12 cellular contexts compared by ENCODE assay signal in genomic region chr10:131905279-131905595, GRCh38. TPM values are rescaled to one million over a fixed set of nuclear protein-coding genes. Genes with fewer than 3 reads are reported as not detected.
DNase-seq lines count a peak whose midpoint lies in the region; ATAC-seq and TF ChIP-seq lines count a peak whose summit lies in the region.
"Had no signal": no experiment of that assay in that cellular context is flagged by ENCODE, and none has a peak within 500 bp of the region (broad histone marks: within the 10 kb centered on the region; RNA-seq: fewer than 3 reads in every experiment).

No MANE protein-coding gene starts in this region.

- intact Hi-C loops in vagina (cut with DNase I), result loop anchor here (10.0 kb wide), 2 partner anchors 60 to 430 kb away; partner anchors contain the start of gene LRRC27

- H3K4me1 ChIP-seq in vagina, result peaks cover 85% of the 10 kb centered on the region

- ATAC-seq in stimulated activated naive CD8-positive, alpha-beta T cell treated with anti-CD3 and anti-CD28 coated beads, Interleukin-15, Interleukin-2, amounts not matched to agents 100 U/mL and 50 U/mL, for 24 hours, result no peak
- no peak for ATAC-seq in HG02981 (IDR thresholded peaks at IDR 0.05; ENCODE audit: unreplicated experiment)
- no peak for ATAC-seq in HG02885 (IDR thresholded peaks at IDR 0.05; ENCODE audit: poor library complexity, unreplicated experiment)

- no peaks in the 10 kb centered on the region for H3K9me3 Mint-ChIP-seq in stimulated activated naive CD8-positive, alpha-beta T cell treated with anti-CD3 and anti-CD28 coated beads, Interleukin-15, Interleukin-2, amounts not matched to agents 100 ng/mL and 50 ng/mL, for 24 hours

- H3K36me3 Mint-ChIP-seq in stimulated activated naive CD8-positive, alpha-beta T cell treated with anti-CD3 and anti-CD28 coated beads, Interleukin-15, Interleukin-2, amounts not matched to agents 100 ng/mL and 50 ng/mL, for 24 hours (ENCODE audit: low read depth), result peaks cover 35% of the 10 kb centered on the region

- peaks cover 81% of the 10 kb centered on the region for H3K4me1 Mint-ChIP-seq in stimulated activated naive CD8-positive, alpha-beta T cell treated with anti-CD3 and anti-CD28 coated beads, Interleukin-15, Interleukin-2, amounts not matched to agents 100 ng/mL and 50 ng/mL, for 24 hours (ENCODE audit: low read depth)

- no peaks in the 10 kb centered on the region for H3K27me3 ChIP-seq in vagina

- TF ChIP-seq POLR2A in vagina (IDR thresholded peaks at IDR 0.05), result no peak

- H3K4me3 ChIP-seq in epithelial cell of proximal tubule (ENCODE audit: low read depth, low read length) (peak overlapping the region; percentile 4), vagina (no peak overlapping the region)

- no peaks in the 10 kb centered on the region for H3K36me3 ChIP-seq in vagina

- H3K27ac ChIP-seq in VCaP (peak overlapping the region; percentile 33), vagina (no peak overlapping the region)

- H3K4me3 Mint-ChIP-seq in stimulated activated naive CD8-positive, alpha-beta T cell treated with anti-CD3 and anti-CD28 coated beads, Interleukin-15, Interleukin-2, amounts not matched to agents 100 ng/mL and 50 ng/mL, for 24 hours, result peak overlapping the region; percentile 30

- no peak for TF ChIP-seq CTCF in VCaP (conservative IDR thresholded peaks at IDR 0.05)
- TF ChIP-seq CTCF in epithelial cell of proximal tubule (conservative IDR thresholded peaks at IDR 0.05; ENCODE audit: low read depth, low read length), result no peak
- TF ChIP-seq CTCF in vagina (IDR thresholded peaks at IDR 0.05), result no peak

- no peaks in the 10 kb centered on the region for H3K9me3 ChIP-seq in vagina

- H3K27ac Mint-ChIP-seq in stimulated activated naive CD8-positive, alpha-beta T cell treated with anti-CD3 and anti-CD28 coated beads, Interleukin-15, Interleukin-2, amounts not matched to agents 100 ng/mL and 50 ng/mL, for 24 hours, result no peak overlapping the region

- no peaks in the 10 kb centered on the region for H3K27me3 Mint-ChIP-seq in stimulated activated naive CD8-positive, alpha-beta T cell treated with anti-CD3 and anti-CD28 coated beads, Interleukin-15, Interleukin-2, amounts not matched to agents 100 ng/mL and 50 ng/mL, for 24 hours

- no peak for DNase-seq in stimulated activated naive CD8-positive, alpha-beta T cell treated with anti-CD3 and anti-CD28 coated beads, Interleukin-15, Interleukin-2, amounts not matched to agents 100 U/mL and 50 U/mL, for 24 hours
- DNase-seq in epithelial cell of proximal tubule (ENCODE audit: low read depth) (no peak), vagina (ENCODE audit: extremely low spot score in 2 of 2) (no peak), NCI-H187 (lab: John Stamatoyannopoulos, UW) (no peak)
- DNase-seq: DMS79, MV-4-11, NCI-H2171 treated with DMSO at 0.1 percent for 48 hours, RPMI8226 had no signal

RNA-seq across cellular contexts. Expression of gene PPP2R2D, which starts 4.4 kb away (rescaled TPM):
- total RNA-seq in epithelial cell of proximal tubule (28.6 and 33.2 TPM in 2 replicates), vagina (49.4 TPM)
